15 cellular contexts compared by ENCODE assay signal in the genomic region with DNA sequence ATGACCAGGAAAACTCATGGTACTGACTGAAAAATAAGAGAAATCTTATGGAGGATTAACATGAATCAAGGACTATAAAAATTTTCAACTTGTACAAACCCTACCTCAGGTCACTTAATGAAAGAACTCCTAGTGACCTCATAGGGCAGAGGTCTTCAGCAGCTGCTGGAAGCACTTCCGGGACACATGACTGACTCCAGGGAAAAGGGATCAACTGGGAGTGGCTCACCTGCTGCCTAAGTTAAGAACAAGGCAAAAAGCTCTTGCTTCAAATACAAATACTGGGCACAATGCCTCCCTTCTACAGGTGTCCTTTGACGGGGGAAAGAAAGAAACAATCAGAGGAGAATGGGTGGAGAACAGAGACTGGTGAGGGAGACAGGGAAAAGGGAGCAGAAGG. TPM values are rescaled to one million over a fixed set of nuclear protein-coding genes. Genes with fewer than 3 reads are reported as not detected.
DNase-seq lines count a peak whose midpoint lies in the region; ATAC-seq and TF ChIP-seq lines count a peak whose summit lies in the region.
"Had no signal": no experiment of that assay in that cellular context is flagged by ENCODE, and none has a peak within 500 bp of the region (broad histone marks: within the 10 kb centered on the region; RNA-seq: fewer than 3 reads in every experiment).

No MANE protein-coding gene starts in this region.

- H3K4me1 Mint-ChIP-seq in activated CD4-positive, alpha-beta T cell treated with anti-CD3 and anti-CD28 coated beads for 36 hours: peaks cover 18% of the 10 kb centered on the region
- peaks cover 57% of the 10 kb centered on the region for H3K4me1 Mint-ChIP-seq in endothelial cell (ENCODE audit: unreplicated experiment)

- intact Hi-C loops in activated CD4-positive, alpha-beta T cell treated with anti-CD3 and anti-CD28 coated beads for 36 hours (cut with DNase I, micrococcal nuclease): no loop called here

- DNase-seq in activated CD4-positive, alpha-beta T cell treated with anti-CD3 and anti-CD28 coated beads for 36 hours: no peak
- no peak for DNase-seq in activated CD4-positive, alpha-beta T cell treated with anti-CD3 and anti-CD28 coated beads, Interleukin-2, amount 50 U/mL, for 1 hour
- peak; percentile 67 for DNase-seq in NCI-H1436 treated with DMSO at 0.1 percent for 48 hours (lab: John Stamatoyannopoulos, UW)
- no peak for DNase-seq in endothelial cell (ENCODE audit: low spot score)
- no peak for DNase-seq in NCI-H128 (lab: John Stamatoyannopoulos, UW; ENCODE audit: unreplicated experiment)
- DNase-seq: ACHN; activated CD4-positive, alpha-beta T cell treated with anti-CD3 and anti-CD28 coated beads, Interleukin-2, amount 10 ng/mL, durations not matched to agents 7 days and 5 days; effector memory CD8-positive, alpha-beta T cell; MG63; NCI-H510A treated with DMSO at 0.1 percent for 48 hours; trophoblast cell had no signal

- ATAC-seq in activated CD4-positive, alpha-beta T cell treated with anti-CD3 and anti-CD28 coated beads for 36 hours: no peak
- ATAC-seq in HG03342 (IDR thresholded peaks at IDR 0.05; ENCODE audit: unreplicated experiment) (no peak), HG03432 (IDR thresholded peaks at IDR 0.05; ENCODE audit: unreplicated experiment) (no peak)
- ATAC-seq: effector memory CD8-positive, alpha-beta T cell had no signal

- no peak for TF ChIP-seq CTCF in endothelial cell (IDR thresholded peaks at IDR 0.05; ENCODE audit: unreplicated experiment)

- no peak overlapping the region for H3K4me3 Mint-ChIP-seq in activated CD4-positive, alpha-beta T cell treated with anti-CD3 and anti-CD28 coated beads for 36 hours
- H3K4me3 Mint-ChIP-seq in endothelial cell (ENCODE audit: unreplicated experiment): peak overlapping the region; percentile 84
- H3K4me3 Mint-ChIP-seq: activated CD4-positive, alpha-beta T cell treated with anti-CD3 and anti-CD28 coated beads, Interleukin-2, amount 10 ng/mL, durations not matched to agents 7 days and 5 days; effector memory CD8-positive, alpha-beta T cell had no signal

- no peaks in the 10 kb centered on the region for H3K27me3 Mint-ChIP-seq in activated CD4-positive, alpha-beta T cell treated with anti-CD3 and anti-CD28 coated beads for 36 hours
- peaks cover 4% of the 10 kb centered on the region for H3K27me3 Mint-ChIP-seq in endothelial cell (ENCODE audit: unreplicated experiment)
- H3K27me3 Mint-ChIP-seq: activated CD4-positive, alpha-beta T cell treated with anti-CD3 and anti-CD28 coated beads, Interleukin-2, amount 10 ng/mL, durations not matched to agents 7 days and 5 days; effector memory CD8-positive, alpha-beta T cell had no signal

- H3K9me3 Mint-ChIP-seq in activated CD4-positive, alpha-beta T cell treated with anti-CD3 and anti-CD28 coated beads for 36 hours (ENCODE audit: low read depth): no peaks in the 10 kb centered on the region
- H3K9me3 Mint-ChIP-seq in endothelial cell (ENCODE audit: unreplicated experiment): no peaks in the 10 kb centered on the region
- H3K9me3 Mint-ChIP-seq: effector memory CD8-positive, alpha-beta T cell had no signal

- no peaks in the 10 kb centered on the region for H3K36me3 ChIP-seq in skeletal muscle satellite cell (ENCODE audit: insufficient read depth, low read length)
- H3K36me3 ChIP-seq: MG63, neutrophil had no signal

- H3K27ac Mint-ChIP-seq in activated CD4-positive, alpha-beta T cell treated with anti-CD3 and anti-CD28 coated beads for 36 hours: peak overlapping the region; percentile 17
- peak overlapping the region; percentile 78 for H3K27ac Mint-ChIP-seq in endothelial cell (ENCODE audit: unreplicated experiment)
- H3K27ac Mint-ChIP-seq: activated CD4-positive, alpha-beta T cell treated with anti-CD3 and anti-CD28 coated beads, Interleukin-2, amount 10 ng/mL, durations not matched to agents 7 days and 5 days; effector memory CD8-positive, alpha-beta T cell had no signal

- no peaks in the 10 kb centered on the region for H3K9me3 ChIP-seq in skeletal muscle satellite cell (replicated peaks; ENCODE audit: low read length)
- H3K9me3 ChIP-seq: MG63, neutrophil had no signal

- H3K27me3 ChIP-seq in skeletal muscle satellite cell (ENCODE audit: control insufficient read depth, insufficient read depth, low read length): no peaks in the 10 kb centered on the region
- H3K27me3 ChIP-seq: MG63 had no signal

- H3K36me3 Mint-ChIP-seq in activated CD4-positive, alpha-beta T cell treated with anti-CD3 and anti-CD28 coated beads for 36 hours (ENCODE audit: low read depth): peaks cover 4% of the 10 kb centered on the region
- peaks cover 16% of the 10 kb centered on the region for H3K36me3 Mint-ChIP-seq in endothelial cell (ENCODE audit: low read depth, unreplicated experiment)

- H3K9ac ChIP-seq in skeletal muscle satellite cell (ENCODE audit: low read depth, low read length): no peak overlapping the region

- no peak overlapping the region for H3K4me3 ChIP-seq in skeletal muscle satellite cell (ENCODE audit: low read length)
- H3K4me3 ChIP-seq: MG63 had no signal

- POLR2A ChIA-PET in activated CD4-positive, alpha-beta T cell treated with anti-CD3 and anti-CD28 coated beads for 36 hours (lab: Charles Lee): no interaction called here

- CTCF ChIA-PET in activated CD4-positive, alpha-beta T cell treated with anti-CD3 and anti-CD28 coated beads for 36 hours (lab: Charles Lee): no interaction called here

- H3K4me1 ChIP-seq in skeletal muscle satellite cell (ENCODE audit: control insufficient read depth, insufficient read depth, low read length): peaks cover 15% of the 10 kb centered on the region

- H3K4me2 ChIP-seq in skeletal muscle satellite cell (ENCODE audit: low read length): peak overlapping the region; percentile 32

RNA-seq across cellular contexts. Expression of gene DOCK9, which starts 18.6 kb away (rescaled TPM):
- total RNA-seq in activated CD4-positive, alpha-beta T cell treated with anti-CD3 and anti-CD28 coated beads for 36 hours: 10 to 100 TPM; 36.0 to 42.6 TPM
- 339 TPM for total RNA-seq in endothelial cell (ENCODE audit: unreplicated experiment)
- total RNA-seq in skeletal muscle satellite cell (2012; rRNA removed): 9.8 and 13.7 TPM in 2 replicates
